8 cellular contexts compared by ENCODE assay signal in the genomic region with DNA sequence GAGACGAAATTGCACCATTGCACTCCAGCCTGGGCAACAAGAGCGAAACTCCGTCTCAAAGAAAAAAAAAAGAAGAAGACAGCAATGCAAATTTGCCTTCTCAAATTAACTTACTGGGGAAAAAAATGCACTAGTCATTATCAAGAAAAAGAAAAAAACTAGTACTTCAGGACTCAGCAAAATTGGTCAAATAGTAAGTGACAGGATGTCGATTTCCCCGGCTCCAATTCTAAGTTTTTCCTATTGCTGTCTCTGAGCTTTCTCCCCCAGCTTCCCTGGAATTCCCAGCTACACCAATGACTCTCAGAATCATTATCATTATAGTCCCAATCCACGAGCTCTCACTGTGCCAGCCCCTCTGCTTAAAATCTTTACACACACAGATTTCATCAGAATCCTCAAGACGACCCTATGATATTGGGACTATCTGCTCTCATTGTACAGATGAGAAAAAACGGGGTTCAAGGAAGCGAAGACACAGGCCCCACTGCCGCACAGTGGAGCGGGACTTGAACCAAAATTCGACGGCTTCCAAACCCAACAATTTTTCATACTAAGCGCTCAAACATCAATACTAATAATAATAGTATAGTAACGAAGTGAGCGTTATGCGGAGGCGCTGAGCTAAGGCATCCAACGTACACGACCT. TPM values are rescaled to one million over a fixed set of nuclear protein-coding genes. Genes with fewer than 3 reads are reported as not detected.
DNase-seq lines count a peak whose midpoint lies in the region; ATAC-seq and TF ChIP-seq lines count a peak whose summit lies in the region.

No MANE protein-coding gene starts in this region.

- H3K4me1 ChIP-seq in GM23248 (ENCODE audit: insufficient read depth) (no peaks in the 10 kb centered on the region; the same call in 1 of the 2 replicates), Peyer's patch (peaks cover 0 to 19% (median 8%) of the 10 kb centered on the region in 4 donors)

- DNase-seq in GM23248 (peak; percentile 38), Peyer's patch (no peak), fibroblast of peridontal ligament (ENCODE audit: extremely low read depth) (peak; percentile 2), skeletal muscle cell (ENCODE audit: low read depth) (no peak), omental fat pad (ENCODE audit: low spot score) (no peak)

- TF ChIP-seq CTCF in Peyer's patch (IDR thresholded peaks at IDR 0.05) (no peak), omental fat pad (IDR thresholded peaks at IDR 0.05) (no peak)

- ATAC-seq in GM19455 (IDR thresholded peaks at IDR 0.05; ENCODE audit: unreplicated experiment) = no peak
- ATAC-seq in HG02884 (IDR thresholded peaks at IDR 0.05; ENCODE audit: unreplicated experiment) = no peak
- ATAC-seq in HG02759 (IDR thresholded peaks at IDR 0.05; ENCODE audit: unreplicated experiment) = no peak
- no peak for ATAC-seq in omental fat pad (ENCODE audit: low FRiP score)

- no peak for TF ChIP-seq POLR2A in Peyer's patch (IDR thresholded peaks at IDR 0.05)

- H3K79me2 ChIP-seq in GM23248 (ENCODE audit: insufficient read depth) = peaks cover 85% of the 10 kb centered on the region

- H3K9me2 ChIP-seq in GM23248 (ENCODE audit: insufficient read depth) = no peaks in the 10 kb centered on the region

- H3K27me3 ChIP-seq in GM23248 (replicated peaks; ENCODE audit: insufficient read depth) (no peaks in the 10 kb centered on the region), Peyer's patch (no peaks in the 10 kb centered on the region)

- no peaks in the 10 kb centered on the region for H3K9me3 ChIP-seq in GM23248 (ENCODE audit: low read depth)
- H3K9me3 ChIP-seq in Peyer's patch = no peaks in the 10 kb centered on the region

- H3F3A ChIP-seq in GM23248 (ENCODE audit: insufficient read depth) = peaks cover 2% of the 10 kb centered on the region; the same call in 1 of the 2 replicates

- WGBS in GM23248 (ENCODE audit: low coverage in 1 of 2, low lambda C conversion rate in 2 of 2, missing lambda C conversion rate in 2 of 2), 2 experiments = 5 to 7% methylated on average over 18 to 20 of the region's 20 CpGs

- no peaks in the 10 kb centered on the region for H3K36me3 ChIP-seq in GM23248 (ENCODE audit: low read depth)
- no peaks in the 10 kb centered on the region for H3K36me3 ChIP-seq in Peyer's patch

- H3K4me3 ChIP-seq in GM23248 (peak overlapping the region; percentile 87), Peyer's patch (peak overlapping the region; percentile 74 to 86 (median 82)), skeletal muscle cell (ENCODE audit: low read depth, low read length) (peak overlapping the region; percentile 90)

- peak overlapping the region; percentile 42 for H3K27ac ChIP-seq in GM23248
- H3K27ac ChIP-seq in Peyer's patch = peak overlapping the region; percentile 73 to 83 (median 80)

- in situ Hi-C loops in GM23248 (cut with MboI) = no loop called here

- peak overlapping the region; percentile 82 for H3K4me2 ChIP-seq in GM23248 (ENCODE audit: unreplicated experiment)

- H4K20me1 ChIP-seq in GM23248 (ENCODE audit: insufficient read depth) = no peaks in the 10 kb centered on the region

- H2AFZ ChIP-seq in GM23248 = peak overlapping the region; percentile 79

- H3K9ac ChIP-seq in GM23248 = peak overlapping the region; percentile 84

RNA-seq across cellular contexts. Expression of a gene that starts 0.6 kb away (rescaled TPM):
- 6.2 and 13.2 TPM in 2 replicates for total RNA-seq in GM23248 (2014; rRNA removed; shearing (Covaris generic))
- polyA plus RNA-seq in GM23248 (2016; fragmentation: Nextera tagmentation; extraction: Ambion mirVana) = 10.9 and 11.2 TPM in 2 replicates
- total RNA-seq in Peyer's patch (10 to 100 TPM in 2 of 4 donors, 1 to 10 TPM in 2; 5.8 to 11.3 (median 9.9) TPM), omental fat pad (10 to 100 TPM in 1 of 4 donors, 1 to 10 TPM in 3; 7.6 to 11.9 (median 8.3) TPM)

RNA-seq across cellular contexts. Expression of a gene that starts 0.9 kb away (rescaled TPM):
- 483 and 536 TPM in 2 replicates for total RNA-seq in GM23248 (2014; rRNA removed; shearing (Covaris generic))
- polyA plus RNA-seq in GM23248 (2016; fragmentation: Nextera tagmentation; extraction: Ambion mirVana) = 361 and 373 TPM in 2 replicates
- total RNA-seq in Peyer's patch (100 to 1,000 TPM in 3 of 4 donors, 10 to 100 TPM in 1; 61.9 to 210 (median 162) TPM), omental fat pad (100 to 1,000 TPM; 254 to 437 (median 351) TPM)

RNA-seq across cellular contexts. Expression of a gene that starts 42.4 kb away (rescaled TPM):
- 0.43 TPM in 1 of 2 replicates, not detected in the other for total RNA-seq in GM23248 (2014; rRNA removed; shearing (Covaris generic))
- 0.08 and 0.19 TPM in 2 replicates for polyA plus RNA-seq in GM23248 (2016; fragmentation: Nextera tagmentation; extraction: Ambion mirVana)
- total RNA-seq in Peyer's patch = not detected
- total RNA-seq in omental fat pad = 1 to 10 TPM in 1 of 4 donors, under 1 TPM in 1, not detected in 2; 0.24 to 2.2 TPM

Comparison
In these comparisons a context has a peak if more than half of its experiments do, and no peak if none do; other contexts are left out.
1. DNase-seq: peak in GM23248 (single experiment) and fibroblast of peridontal ligament (single experiment); none in Peyer's patch (0 of 3), skeletal muscle cell (single experiment) and omental fat pad (single experiment).
2. Peak in every context shown above with its lines, with median percentiles within 50 percentile points of each other: H3K4me3 ChIP-seq.